25 cellular contexts compared by ENCODE assay signal in genomic region chr1:214678386-214678785, GRCh38.
DNase-seq lines count a peak whose midpoint lies in the region; ATAC-seq, FAIRE-seq and TF ChIP-seq lines count a peak whose summit lies in the region.
"Had no signal": no experiment of that assay in that cellular context is flagged by ENCODE, and none has a peak within 500 bp of the region (broad histone marks: within the 10 kb centered on the region; RNA-seq: fewer than 3 reads in every experiment).

No MANE protein-coding gene starts in this region.

- H3K4me3 ChIP-seq in bronchial epithelial cell (ENCODE audit: low read depth, low read length) (no peak overlapping the region), mucosa of descending colon (no peak overlapping the region)
- H3K4me3 ChIP-seq: BLaER1 treated with 17β-estradiol and CSF1 and Interleukin-3, amounts not matched to agents 10 nM and 100 nM; GM23248; heart right ventricle; PC-9 had no signal

- FAIRE-seq in bronchial epithelial cell (lab: Jason Lieb, UNC), result no peak
- FAIRE-seq: GM12891 had no signal

- ATAC-seq in mucosa of descending colon, result peak; percentile 84
- ATAC-seq: heart right ventricle, left cardiac atrium, sciatic nerve had no signal

- no peaks in the 10 kb centered on the region for H3K4me1 ChIP-seq in mucosa of descending colon (ENCODE audit: low read depth)
- H3K4me1 ChIP-seq: BLaER1 treated with 17β-estradiol and CSF1 and Interleukin-3, amounts not matched to agents 10 nM and 100 nM; heart right ventricle had no signal

- no peaks in the 10 kb centered on the region for H3K27me3 ChIP-seq in bronchial epithelial cell (ENCODE audit: control insufficient read depth, insufficient read depth, low read length)
- H3K27me3 ChIP-seq: BLaER1 treated with 17β-estradiol and CSF1 and Interleukin-3, amounts not matched to agents 10 nM and 100 nM had no signal

- no peaks in the 10 kb centered on the region for H3K9me3 ChIP-seq in mucosa of descending colon

- H3K36me3 ChIP-seq in bronchial epithelial cell (ENCODE audit: control insufficient read depth, insufficient read depth, low read length) (no peaks in the 10 kb centered on the region), mucosa of descending colon (ENCODE audit: low read depth) (no peaks in the 10 kb centered on the region)
- H3K36me3 ChIP-seq: BLaER1 treated with 17β-estradiol and CSF1 and Interleukin-3, amounts not matched to agents 10 nM and 100 nM; heart right ventricle had no signal

- DNase-seq in Daoy (ENCODE audit: low read depth) (peak; percentile 19), LoVo (ENCODE audit: low spot score) (peak; percentile 2), bronchial epithelial cell (ENCODE audit: low read depth) (peak; percentile 18), mucosa of descending colon (peak in 1 of 3 donors; percentile 16), GM10266 (ENCODE audit: extremely low spot score) (no peak), globus pallidus (ENCODE audit: low spot score) (no peak), cortex of kidney (lab: John Stamatoyannopoulos, UW) (no peak), NCI-H526 treated with DMSO at 0.1 percent for 48 hours (lab: John Stamatoyannopoulos, UW) (no peak)
- DNase-seq: activated CD4-positive, alpha-beta T cell treated with anti-CD3 and anti-CD28 coated beads for 4 hours; activated effector memory CD4-positive, alpha-beta T cell treated with Interleukin-2 at 50 U/mL for 16 hours; activated T-cell treated with anti-CD3 and anti-CD28 coated beads for 4 hours; COR-L47; DND-41; GM23248; heart right ventricle; KBM-7; left cardiac atrium; NCI-H146; PC-9; Right ventricle myocardium superior; stimulated activated CD4-positive, alpha-beta T cell treated with anti-CD3 and anti-CD28 coated beads, Interleukin-15, amount 100 ng/mL, for 24 hours; T-helper 9 cell had no signal

- TF ChIP-seq CTCF in bronchial epithelial cell (IDR thresholded peaks at IDR 0.05; ENCODE audit: insufficient read depth, low read length, severe bottlenecking) (no peak), mucosa of descending colon (IDR thresholded peaks at IDR 0.05) (no peak), GM10266 (IDR thresholded peaks at IDR 0.05; ENCODE audit: control insufficient read depth, insufficient read depth, low read depth, missing control alignments) (no peak)

- intact Hi-C loops in mucosa of descending colon (cut with DNase I, micrococcal nuclease), result no loop called here

Comparison
In these comparisons a context has a peak if more than half of its experiments do, and no peak if none do; other contexts are left out.
1. DNase-seq: peak in Daoy (single experiment), LoVo (single experiment) and bronchial epithelial cell (single experiment); none in GM10266 (single experiment), globus pallidus (single experiment), cortex of kidney (single experiment) and NCI-H526 treated with DMSO at 0.1 percent for 48 hours (single experiment).